In genomic region chr13:41148421-41149283, GRCh38 we compare ENCODE assay signal across 1 cellular context.
TF ChIP-seq lines count a peak whose summit lies in the region.

No MANE protein-coding gene starts in this region.

TF ChIP-seq in HEK293, 187 proteins besides CTCF, POLR2A, EP300 and RAD21 (continued from another document and continues in another):
- TF ChIP-seq ZNF292 (tag by site-specific recombination; IDR thresholded peaks at IDR 0.05; ENCODE audit: borderline replicate concordance, low read depth), result no peak
- no peak for TF ChIP-seq ELK4 (IDR thresholded peaks at IDR 0.05; ENCODE audit: borderline replicate concordance, low read depth, low read length)
- TF ChIP-seq ZNF37A (tag by site-specific recombination; IDR thresholded peaks at IDR 0.05), result no peak
- no peak for TF ChIP-seq ZNF266 (tag by site-specific recombination; IDR thresholded peaks at IDR 0.05; ENCODE audit: low read depth)
- TF ChIP-seq ZNF623 (tag by site-specific recombination; IDR thresholded peaks at IDR 0.05), result no peak
- no peak for TF ChIP-seq ZNF560 (tag by site-specific recombination; IDR thresholded peaks at IDR 0.05; ENCODE audit: borderline replicate concordance)
- TF ChIP-seq OVOL3 (tag by site-specific recombination; IDR thresholded peaks at IDR 0.05), result no peak
- no peak for TF ChIP-seq ZIC2 (tag by site-specific recombination; IDR thresholded peaks at IDR 0.05)
- no peak for TF ChIP-seq SP3 (tag by site-specific recombination; IDR thresholded peaks at IDR 0.05)
- TF ChIP-seq EGR2 (tag by site-specific recombination; IDR thresholded peaks at IDR 0.05; ENCODE audit: low read depth), result no peak
- peak; percentile 100 for TF ChIP-seq ZNF280D (tag by site-specific recombination; IDR thresholded peaks at IDR 0.05)
- TF ChIP-seq ZNF174 (tag by site-specific recombination; IDR thresholded peaks at IDR 0.05), result no peak
- no peak for TF ChIP-seq ZNF76 (tag by site-specific recombination; IDR thresholded peaks at IDR 0.05; ENCODE audit: borderline replicate concordance, low read depth)
- 0 out of 2 replicates have a peak, but pooled peaks have one; percentile 47 for TF ChIP-seq ZNF280C (tag by site-specific recombination; IDR thresholded peaks at IDR 0.05)
- TF ChIP-seq ZNF747 (tag by site-specific recombination; IDR thresholded peaks at IDR 0.05), result no peak
- peak; percentile 66 for TF ChIP-seq ZNF518A (tag by site-specific recombination; conservative IDR thresholded peaks at IDR 0.05; ENCODE audit: low read depth)
- TF ChIP-seq RBAK (tag by site-specific recombination; IDR thresholded peaks at IDR 0.05), result 0 out of 2 replicates have a peak, but pooled peaks have one; percentile 76
- no peak for TF ChIP-seq ZBTB10 (tag by site-specific recombination; IDR thresholded peaks at IDR 0.05)
- no peak for TF ChIP-seq ZNF670 (tag by site-specific recombination; IDR thresholded peaks at IDR 0.05; ENCODE audit: low read depth)
- no peak for TF ChIP-seq ZNF704 (tag by site-specific recombination; IDR thresholded peaks at IDR 0.05)
- no peak for TF ChIP-seq PBX3 (CRISPR knock-in tag; IDR thresholded peaks at IDR 0.05)
- TF ChIP-seq ZBTB49 (tag by site-specific recombination; IDR thresholded peaks at IDR 0.05; ENCODE audit: low read depth), result no peak
- TF ChIP-seq ZNF548 (tag by site-specific recombination; IDR thresholded peaks at IDR 0.05), result no peak
- TF ChIP-seq ZBTB21 (tag by site-specific recombination; IDR thresholded peaks at IDR 0.05), result 0 out of 2 replicates have a peak, but pooled peaks have one; percentile 24
- TF ChIP-seq ZNF501 (tag by site-specific recombination; IDR thresholded peaks at IDR 0.05), result 0 out of 2 replicates have a peak, but pooled peaks have one; percentile 40
- TF ChIP-seq GLI4 (tag by site-specific recombination; IDR thresholded peaks at IDR 0.05), result peak; percentile 84; the same call in 1 of the 2 replicates
- TF ChIP-seq ZNF692 (tag by site-specific recombination; IDR thresholded peaks at IDR 0.05), result no peak
- peak; percentile 79; the same call in 1 of the 2 replicates for TF ChIP-seq ZFP37 (tag by site-specific recombination; IDR thresholded peaks at IDR 0.05)
- 0 out of 2 replicates have a peak, but pooled peaks have one; percentile 79 for TF ChIP-seq ZNF701 (tag by site-specific recombination; IDR thresholded peaks at IDR 0.05)
- TF ChIP-seq ZNF26 (tag by site-specific recombination; IDR thresholded peaks at IDR 0.05), result peak; percentile 77
- TF ChIP-seq TCF7L2 (IDR thresholded peaks at IDR 0.05; ENCODE audit: borderline replicate concordance, low read depth, low read length), result no peak
- TF ChIP-seq BCL11B (tag by site-specific recombination; IDR thresholded peaks at IDR 0.05; ENCODE audit: low read depth), result no peak
- TF ChIP-seq ZNF248 (tag by site-specific recombination; IDR thresholded peaks at IDR 0.05), result no peak; the same call in 1 of the 2 replicates
